8 cellular contexts compared by ENCODE assay signal in genomic region chr4:168710353-168710946, GRCh38.
DNase-seq lines count a peak whose midpoint lies in the region; ATAC-seq, FAIRE-seq and TF ChIP-seq lines count a peak whose summit lies in the region.

No MANE protein-coding gene starts in this region.

- no peak overlapping the region for H3K4me2 ChIP-seq in GM12878 (ENCODE audit: control insufficient read depth, insufficient read depth)
- no peak overlapping the region for H3K4me2 ChIP-seq in keratinocyte (ENCODE audit: control insufficient read depth, extremely low read depth, insufficient read depth, low read depth, low read length)

- H3K9me3 ChIP-seq in GM12878 (replicated peaks; ENCODE audit: control insufficient read depth, insufficient read depth, low read length) (no peaks in the 10 kb centered on the region), keratinocyte (ENCODE audit: control insufficient read depth, low read depth, low read length) (no peaks in the 10 kb centered on the region), transverse colon (no peaks in the 10 kb centered on the region)

- POLR2A ChIA-PET in GM12878 (lab: Charles Lee) = interaction anchor here (1.0 kb wide), 1 partner anchor 105 kb away, joined by 3 read pairs; no protein-coding TSS in a partner anchor

- H3K36me3 ChIP-seq in GM12878 (ENCODE audit: control insufficient read depth in 2 of 2, insufficient read depth in 2 of 2, low read length in 1 of 2) (no peaks in the 10 kb centered on the region), keratinocyte (ENCODE audit: control insufficient read depth in 2 of 2, extremely low read depth in 1 of 2, insufficient read depth in 2 of 2, low read length in 2 of 2) (peaks cover 0 to 2% of the 10 kb centered on the region in 2 experiments), transverse colon (no peaks in the 10 kb centered on the region)

- H3K9me3 Mint-ChIP-seq in activated naive CD4-positive, alpha-beta T cell treated with anti-CD3 and anti-CD28 coated beads, Interleukin-2, amount 50 U/mL, for 72 hours = no peaks in the 10 kb centered on the region

- ATAC-seq in GM12878 (peak; percentile 54), GM19397 (IDR thresholded peaks at IDR 0.05; ENCODE audit: unreplicated experiment) (no peak)
- no peak for ATAC-seq in activated naive CD4-positive, alpha-beta T cell treated with anti-CD3 and anti-CD28 coated beads, Interleukin-2, amount 50 U/mL, for 72 hours

- 14% methylated on average over 3 of the region's 3 CpGs for WGBS in GM12878 (ENCODE audit: insufficient coverage, insufficient replicate concordance, low lambda C conversion rate, missing lambda C conversion rate)
- 37 to 74% methylated on average over 3 of the region's 3 CpGs for WGBS in transverse colon (ENCODE audit: low coverage in 1 of 2), 2 donors

- H3K27ac ChIP-seq in GM12878 (ENCODE audit: control insufficient read depth, insufficient read depth) = no peak overlapping the region
- H3K27ac ChIP-seq in keratinocyte (ENCODE audit: control insufficient read depth, insufficient read depth, low read length) = no peak overlapping the region
- H3K27ac ChIP-seq in transverse colon = peak overlapping the region; percentile 65 to 81 (median 74)

- H3K27me3 ChIP-seq in GM12878 (replicated peaks in 1 of 2; ENCODE audit: control insufficient read depth in 2 of 2, insufficient read depth in 2 of 2, low read length in 1 of 2) (no peaks in the 10 kb centered on the region; a peak in 1 of 4 replicates), keratinocyte (ENCODE audit: control insufficient read depth, extremely low read depth, insufficient read depth, low read length) (no peaks in the 10 kb centered on the region), transverse colon (no peaks in the 10 kb centered on the region)

- TF ChIP-seq EP300 in GM12878 (IDR thresholded peaks at IDR 0.05; ENCODE audit: borderline replicate concordance in 1 of 2, control insufficient read depth in 1 of 2, low read depth in 2 of 2, low read length in 2 of 2) (no peak), transverse colon (IDR thresholded peaks at IDR 0.05; ENCODE audit: low read depth) (no peak)

- peak; percentile 34 for TF ChIP-seq RAD21 in GM12878 (IDR thresholded peaks at IDR 0.05; ENCODE audit: insufficient read depth, low read depth, low read length)

- RAD21 ChIA-PET in GM12878 (lab: Charles Lee; ENCODE audit: unreplicated experiment) = interaction anchor here (0.7 to 5.0 kb wide), 34 partner anchors 11 to 856 kb away, joined by 3 to 116 read pairs (median 4); partner anchors contain the start of gene CBR4

- H3K4me1 ChIP-seq in GM12878 (ENCODE audit: control insufficient read depth, insufficient read depth, low read length) = no peaks in the 10 kb centered on the region
- H3K4me1 ChIP-seq in keratinocyte (ENCODE audit: control insufficient read depth, extremely low read depth, insufficient read depth, low read length) = no peaks in the 10 kb centered on the region
- H3K4me1 ChIP-seq in transverse colon = peaks cover 0 to 18% (median 8%) of the 10 kb centered on the region in 4 donors

- CTCF ChIA-PET in GM12878 (lab: Yijun Ruan, JAX) = interaction anchor here (0.6 to 10.3 kb wide), 54 partner anchors 10 to 775 kb away, joined by 3 to 362 read pairs (median 4); no protein-coding TSS in a partner anchor

- H4K20me1 ChIP-seq in GM12878 (ENCODE audit: control insufficient read depth, insufficient read depth) = no peaks in the 10 kb centered on the region
- no peaks in the 10 kb centered on the region for H4K20me1 ChIP-seq in keratinocyte (ENCODE audit: control insufficient read depth, extremely low read depth, insufficient read depth, low read length)

- no peaks in the 10 kb centered on the region for H3K9me1 ChIP-seq in keratinocyte (ENCODE audit: control insufficient read depth, extremely low read depth, insufficient read depth, low read length)

- no TSS peak for BruUV-seq in GM12878 (replicated peaks; lab: Mats Ljungman, UMichigan)

- no peaks in the 10 kb centered on the region for H3K36me3 Mint-ChIP-seq in activated naive CD4-positive, alpha-beta T cell treated with anti-CD3 and anti-CD28 coated beads, Interleukin-2, amount 50 U/mL, for 72 hours

- no peak overlapping the region for H3K4me3 ChIP-seq in GM12878
- no peak overlapping the region for H3K4me3 ChIP-seq in keratinocyte (ENCODE audit: control insufficient read depth in 2 of 3, extremely low read depth in 1 of 3, insufficient read depth in 2 of 3, low read depth in 1 of 3, low read length in 3 of 3)
- no peak overlapping the region for H3K4me3 ChIP-seq in transverse colon

- dilution Hi-C loops in keratinocyte (cut with MboI; ENCODE audit: extremely low pct_ligation_motif_present, low sequenced_read_pairs) = no loop called here

- no peak overlapping the region for H2AFZ ChIP-seq in GM12878 (ENCODE audit: control insufficient read depth, low read depth, low read length)
- no peak overlapping the region for H2AFZ ChIP-seq in keratinocyte (ENCODE audit: control insufficient read depth, low read length)

- peak; percentile 9 for DNase-seq in COR-L47 (lab: John Stamatoyannopoulos, UW)
- DNase-seq in Kasumi-1 (lab: John Stamatoyannopoulos, UW) = peak; percentile 58 to 72
- no peak for DNase-seq in GM12878 (ENCODE audit: low read depth, low spot score)
- no peak for DNase-seq in keratinocyte (ENCODE audit: low read depth, low spot score)
- DNase-seq in transverse colon = peak; percentile 35
- DNase-seq in activated naive CD4-positive, alpha-beta T cell treated with anti-CD3 and anti-CD28 coated beads, Interleukin-2, amount 50 U/mL, for 72 hours (ENCODE audit: low spot score in 2 of 2) = no peak
- no peak for DNase-seq in activated CD8-positive, alpha-beta memory T cell treated with anti-CD3 and anti-CD28 coated beads for 24 hours

- no peak overlapping the region for H3K27ac Mint-ChIP-seq in activated naive CD4-positive, alpha-beta T cell treated with anti-CD3 and anti-CD28 coated beads, Interleukin-2, amount 50 U/mL, for 72 hours

- SMC1A ChIA-PET in GM12878 (lab: Charles Lee; ENCODE audit: uncharacterized antibody, unreplicated experiment) = interaction anchor here (0.7 to 8.3 kb wide), 58 partner anchors 10 to 849 kb away, joined by 3 to 292 read pairs (median 5); partner anchors contain the start of gene CBR4

- no peak overlapping the region for H3K9ac ChIP-seq in GM12878 (ENCODE audit: control insufficient read depth, insufficient read depth, low read length)
- H3K9ac ChIP-seq in keratinocyte (ENCODE audit: control insufficient read depth, extremely low read depth, insufficient read depth, low read length) = no peak overlapping the region

- TF ChIP-seq POLR2A in GM12878 (IDR thresholded peaks at IDR 0.05; ENCODE audit: low read depth, low read length) = no peak
- TF ChIP-seq POLR2A in transverse colon (IDR thresholded peaks at IDR 0.05) = no peak

- in situ Hi-C loops in GM12878 (cut with MboI) = no loop called here
- in situ Hi-C loops in transverse colon (cut with MboI; ENCODE audit: low pct_ligation_motif_present in 1 of 4, low pct_unique_long_range_greater_than_20kb in 1 of 4, low sequenced_read_pairs in 3 of 4) = loop anchor here in 3 of 4 donors (5.0 to 25.0 kb wide), 3 partner anchors 202 to 207 kb away; no protein-coding TSS in a partner anchor

- no peaks in the 10 kb centered on the region for H3K79me2 ChIP-seq in GM12878 (ENCODE audit: control insufficient read depth, insufficient read depth, low read length)
- no peaks in the 10 kb centered on the region for H3K79me2 ChIP-seq in keratinocyte (ENCODE audit: control insufficient read depth, insufficient read depth, low read length)

- peak; percentile 9 to 57 (median 26); a peak in 4 of 6 replicates for TF ChIP-seq CTCF in GM12878 (IDR thresholded peaks at IDR 0.05 in 2 of 3, conservative IDR thresholded peaks at IDR 0.05 in 1 of 3; ENCODE audit: control insufficient read depth in 2 of 3, extremely low read depth in 1 of 3, insufficient read depth in 1 of 3, low read depth in 3 of 3, low read length in 3 of 3)
- peak; percentile 37 to 57 (median 46) for TF ChIP-seq CTCF in keratinocyte (optimal IDR thresholded peaks at IDR 0.05 in 1 of 3, IDR thresholded peaks at IDR 0.05 in 1 of 3, conservative IDR thresholded peaks at IDR 0.05 in 1 of 3; ENCODE audit: extremely low read depth in 1 of 3, insufficient read depth in 2 of 3, low read length in 3 of 3)
- peak; percentile 41 to 58 (median 53) for TF ChIP-seq CTCF in transverse colon (IDR thresholded peaks at IDR 0.05)

- peak; percentile 49 for FAIRE-seq in GM12878 (lab: Jason Lieb, UNC)
- FAIRE-seq in keratinocyte (lab: Jason Lieb, UNC) = peak; percentile 75

- intact Hi-C loops in GM12878 (cut with micrococcal nuclease; ENCODE audit: unreplicated experiment) (loop anchor here (1.0 to 10.0 kb wide), 7 partner anchors 87 to 526 kb away; no protein-coding TSS in a partner anchor), transverse colon (cut with DNase I; ENCODE audit: low total_unique reads) (loop anchor here (5.0 to 10.0 kb wide), 2 partner anchors 124 to 212 kb away; no protein-coding TSS in a partner anchor)

TF ChIP-seq in GM12878, 131 proteins besides CTCF, POLR2A, EP300 and RAD21 (continues in another document):
- TF ChIP-seq IRF3 (IDR thresholded peaks at IDR 0.05) = no peak
- no peak for TF ChIP-seq TCF3 (IDR thresholded peaks at IDR 0.05; ENCODE audit: borderline replicate concordance, insufficient read depth, low read depth, low read length)
- TF ChIP-seq ATF7 (IDR thresholded peaks at IDR 0.05; ENCODE audit: low read depth) = no peak
- TF ChIP-seq TBL1XR1 (IDR thresholded peaks at IDR 0.05; ENCODE audit: low read depth, low read length) = no peak
- TF ChIP-seq ZNF24 (IDR thresholded peaks at IDR 0.05) = peak; percentile 70

Comparison
In these comparisons a context has a peak if more than half of its experiments do, and no peak if none do; other contexts are left out.
1. DNase-seq: peak in COR-L47 (single experiment), Kasumi-1 (2 of 2) and transverse colon (single experiment); none in GM12878 (single experiment), keratinocyte (single experiment), activated naive CD4-positive, alpha-beta T cell treated with anti-CD3 and anti-CD28 coated beads, Interleukin-2, amount 50 U/mL, for 72 hours (0 of 2) and activated CD8-positive, alpha-beta memory T cell treated with anti-CD3 and anti-CD28 coated beads for 24 hours (single experiment).
2. H3K27ac ChIP-seq: peak in transverse colon (4 of 4); none in GM12878 (single experiment) and keratinocyte (single experiment).
3. Peak in every context shown above with its lines, with median percentiles within 50 percentile points of each other: CTCF ChIP-seq.